1 cellular context compared by ENCODE assay signal in genomic region chr3:171680690-171681416, GRCh38.
TF ChIP-seq lines count a peak whose summit lies in the region.

No MANE protein-coding gene starts in this region.

TF ChIP-seq in HepG2, 621 proteins besides CTCF, POLR2A, EP300 and RAD21 (continued from another document):
- no peak for TF ChIP-seq GMEB1 (CRISPR knock-in tag; IDR thresholded peaks at IDR 0.05; ENCODE audit: borderline replicate concordance)
- TF ChIP-seq MLX (CRISPR knock-in tag; IDR thresholded peaks at IDR 0.05), result peak; percentile 29; the same call in 1 of the 2 replicates
- 0 out of 2 replicates have a peak, but pooled peaks have one; percentile 31 for TF ChIP-seq ZNF512B (CRISPR knock-in tag; IDR thresholded peaks at IDR 0.05; ENCODE audit: borderline replicate concordance)
- TF ChIP-seq MEF2D (CRISPR knock-in tag; IDR thresholded peaks at IDR 0.05), result 0 out of 2 replicates have a peak, but pooled peaks have one; percentile 55
- TF ChIP-seq MEIS2 (CRISPR knock-in tag; IDR thresholded peaks at IDR 0.05), result peak; percentile 91
- TF ChIP-seq ZNF362 (CRISPR knock-in tag; IDR thresholded peaks at IDR 0.05; ENCODE audit: borderline replicate concordance), result no peak
- TF ChIP-seq RCOR2 (CRISPR knock-in tag; IDR thresholded peaks at IDR 0.05), result 0 out of 2 replicates have a peak, but pooled peaks have one; percentile 25
- peak; percentile 52; the same call in 1 of the 2 replicates for TF ChIP-seq ETV5 (CRISPR knock-in tag; IDR thresholded peaks at IDR 0.05; ENCODE audit: borderline replicate concordance)
- TF ChIP-seq MZF1 (CRISPR knock-in tag; IDR thresholded peaks at IDR 0.05; ENCODE audit: borderline replicate concordance), result no peak
- no peak for TF ChIP-seq DR1 (CRISPR knock-in tag; IDR thresholded peaks at IDR 0.05)
- peak; percentile 83 for TF ChIP-seq ISL2 (CRISPR knock-in tag; IDR thresholded peaks at IDR 0.05)
- no peak for TF ChIP-seq MATR3 (CRISPR knock-in tag; IDR thresholded peaks at IDR 0.05)
- no peak for TF ChIP-seq LCORL (IDR thresholded peaks at IDR 0.05)
- TF ChIP-seq LCORL (CRISPR knock-in tag; IDR thresholded peaks at IDR 0.05), result peak; percentile 31; the same call in 1 of the 2 replicates
- TF ChIP-seq ATF4 (CRISPR knock-in tag; IDR thresholded peaks at IDR 0.05), result peak in 1 of 2 experiments; percentile 44; a peak in 1 of 4 replicates
- TF ChIP-seq ARID3A (IDR thresholded peaks at IDR 0.05; ENCODE audit: low read depth, low read length), result peak; percentile 88
- TF ChIP-seq SOX13 (IDR thresholded peaks at IDR 0.05), result peak; percentile 44; the same call in 1 of the 2 replicates
- TF ChIP-seq SOX13 (CRISPR knock-in tag; conservative IDR thresholded peaks at IDR 0.05 in 1 of 2, IDR thresholded peaks at IDR 0.05 in 1 of 2), result peak in 1 of 2 experiments; percentile 80; a peak in 2 of 4 replicates
- peak; percentile 56 for TF ChIP-seq ZEB1 (IDR thresholded peaks at IDR 0.05; ENCODE audit: insufficient replicate concordance, low read depth)
- TF ChIP-seq RXRB (CRISPR knock-in tag; IDR thresholded peaks at IDR 0.05; ENCODE audit: borderline replicate concordance), result peak; percentile 64; the same call in 1 of the 2 replicates
- TF ChIP-seq NR2F6 (IDR thresholded peaks at IDR 0.05), result peak; percentile 91
- TF ChIP-seq NR2F6 (CRISPR knock-in tag; IDR thresholded peaks at IDR 0.05), result peak; percentile 78
- TF ChIP-seq MAFK (conservative IDR thresholded peaks at IDR 0.05 in 1 of 2, IDR thresholded peaks at IDR 0.05 in 1 of 2; ENCODE audit: low read length in 2 of 2), result peak; percentile 98 to 99
- TF ChIP-seq FUBP1 (CRISPR knock-in tag; IDR thresholded peaks at IDR 0.05; ENCODE audit: borderline replicate concordance), result no peak
- TF ChIP-seq NR2F1 (CRISPR knock-in tag; IDR thresholded peaks at IDR 0.05), result peak; percentile 61 to 78
- TF ChIP-seq SIX1 (CRISPR knock-in tag; IDR thresholded peaks at IDR 0.05; ENCODE audit: borderline replicate concordance), result peak; percentile 91
- TF ChIP-seq ZNF496 (CRISPR knock-in tag; IDR thresholded peaks at IDR 0.05; ENCODE audit: insufficient replicate concordance), result no peak
- no peak for TF ChIP-seq TFDP2 (CRISPR knock-in tag; IDR thresholded peaks at IDR 0.05)
- TF ChIP-seq FOXP4 (CRISPR knock-in tag; IDR thresholded peaks at IDR 0.05), result peak; percentile 63
- peak; percentile 81 for TF ChIP-seq NCOA2 (CRISPR knock-in tag; IDR thresholded peaks at IDR 0.05)
- TF ChIP-seq TCF7 (IDR thresholded peaks at IDR 0.05; ENCODE audit: low read depth), result peak; percentile 54
